25 cellular contexts compared by ENCODE assay signal in genomic region chr21:20661745-20662470, GRCh38.
A peak's percentile ranks its signal among the peaks of the same experiment; 100 is the strongest.
DNase-seq lines count a peak whose midpoint lies in the region; ATAC-seq, FAIRE-seq and TF ChIP-seq lines count a peak whose summit lies in the region.
"Had no signal": no experiment of that assay in that cellular context is flagged by ENCODE, and none has a peak within 500 bp of the region (broad histone marks: within the 10 kb centered on the region; RNA-seq: fewer than 3 reads in every experiment).

No MANE protein-coding gene starts in this region.

- H3K9ac ChIP-seq in HUES48 (ENCODE audit: low read depth, low read length) (peak overlapping the region; percentile 62; the same call in 1 of the 2 replicates), H1 (replicated peaks in 1 of 4; ENCODE audit: extremely low read depth in 1 of 4, low read depth in 3 of 4, low read length in 3 of 4) (no peak overlapping the region)
- H3K9ac ChIP-seq: parathyroid adenoma had no signal

- H2BK120ac ChIP-seq in H1 (replicated peaks; ENCODE audit: low read depth, low read length): peak overlapping the region; percentile 99

- peak overlapping the region; percentile 99 for H3K27ac ChIP-seq in HUES48 (ENCODE audit: low read depth, low read length)
- peak overlapping the region; percentile 66 for H3K27ac ChIP-seq in H1 (ENCODE audit: low read depth, low read length)
- H3K27ac ChIP-seq: esophagus muscularis mucosa, parathyroid adenoma, sigmoid colon, thoracic aorta, WERI-Rb-1 had no signal

- H2AK5ac ChIP-seq in H1 (ENCODE audit: low read depth, low read length): no peak overlapping the region

- H3K9me3 ChIP-seq in HUES48 (ENCODE audit: control insufficient read depth, insufficient read depth, low read length): peaks cover 18% of the 10 kb centered on the region
- peaks cover 5 to 8% of the 10 kb centered on the region in 2 experiments; a peak in 2 of 4 replicates for H3K9me3 ChIP-seq in H1 (ENCODE audit: insufficient read depth in 2 of 2, low read depth in 1 of 2, low read length in 1 of 2)
- H3K9me3 ChIP-seq in neuron (ENCODE audit: low read length): no peaks in the 10 kb centered on the region
- H3K9me3 ChIP-seq: esophagus muscularis mucosa, thoracic aorta had no signal

- peak overlapping the region; percentile 98; the same call in 1 of the 2 replicates for H2BK12ac ChIP-seq in H1 (ENCODE audit: low read depth, low read length)

- TF ChIP-seq CTCF in H1 (IDR thresholded peaks at IDR 0.05; ENCODE audit: control extremely low read depth in 1 of 3, insufficient read depth in 1 of 3, low read depth in 1 of 3, low read length in 3 of 3): no peak

- H3K18ac ChIP-seq in H1 (ENCODE audit: extremely low read depth, low read length): no peak overlapping the region; the same call in 1 of the 2 replicates

- TF ChIP-seq POLR2A in H1 (IDR thresholded peaks at IDR 0.05; ENCODE audit: control extremely low read depth in 1 of 2, low read depth in 2 of 2, low read length in 2 of 2): no peak

- H3K4me1 ChIP-seq in HUES48 (ENCODE audit: control insufficient read depth, insufficient read depth, low read length) (peaks cover 53% of the 10 kb centered on the region), H1 (replicated peaks in 1 of 4; ENCODE audit: control insufficient read depth in 3 of 4, insufficient read depth in 4 of 4, low read length in 3 of 4) (peaks cover 0 to 6% (median 4%) of the 10 kb centered on the region in 4 experiments; a peak in 4 of 7 replicates), neuron (ENCODE audit: insufficient read depth, low read length) (peaks cover 35% of the 10 kb centered on the region)
- H3K4me1 ChIP-seq: esophagus muscularis mucosa, parathyroid adenoma, sigmoid colon had no signal

- TF ChIP-seq EP300 in H1 (IDR thresholded peaks at IDR 0.05; ENCODE audit: borderline replicate concordance in 1 of 2, low read depth in 2 of 2, low read length in 2 of 2): peak in 1 of 2 experiments; percentile 48; a peak in 1 of 3 replicates

- H3K23ac ChIP-seq in H1 (ENCODE audit: insufficient read length): no peak overlapping the region

- no peak overlapping the region for H2AFZ ChIP-seq in H1 (ENCODE audit: low read length)
- H2AFZ ChIP-seq in neuron (ENCODE audit: low read depth, low read length): peak overlapping the region; percentile 53
- H2AFZ ChIP-seq: parathyroid adenoma had no signal

- DNase-seq in NCI-H2171 treated with DMSO at 0.1 percent for 48 hours (lab: John Stamatoyannopoulos, UW) (peak; percentile 58), H1 (ENCODE audit: low read depth in 1 of 2, low spot score in 2 of 2) (peak in 1 of 2 experiments; percentile 21), NOMO-1 (lab: John Stamatoyannopoulos, UW; ENCODE audit: unreplicated experiment in 2 of 2) (no peak)
- DNase-seq: activated CD4-positive, alpha-beta memory T cell treated with anti-CD3 and anti-CD28 coated beads for 36 hours; activated naive CD4-positive, alpha-beta T cell treated with anti-CD3 and anti-CD28 coated beads for 36 hours; activated T-cell treated with anti-CD3 and anti-CD28 coated beads, Interleukin-2, amount 50 U/mL, for 1 hour; AML-193; anterior cingulate cortex; cerebellar nuclear complex; effector CD8-positive, alpha-beta T cell; EL; islet precursor cell; Kasumi-1; naive B cell; NCI-H524; SHP77; sigmoid colon; WERI-Rb-1 had no signal

- H3K27me3 ChIP-seq in HUES48 (ENCODE audit: control insufficient read depth, insufficient read depth, low read length) (no peaks in the 10 kb centered on the region), H1 (replicated peaks in 1 of 4; ENCODE audit: control insufficient read depth in 3 of 4, extremely low read depth in 1 of 4, insufficient read depth in 3 of 4, low read length in 3 of 4) (no peaks in the 10 kb centered on the region), neuron (ENCODE audit: insufficient read depth, low read length) (no peaks in the 10 kb centered on the region)
- H3K27me3 ChIP-seq: esophagus muscularis mucosa, sigmoid colon had no signal

- no peak for ATAC-seq in HG02642 (IDR thresholded peaks at IDR 0.05; ENCODE audit: poor library complexity, unreplicated experiment)
- ATAC-seq in GM19455 (IDR thresholded peaks at IDR 0.05; ENCODE audit: unreplicated experiment): no peak

- H4K8ac ChIP-seq in H1 (ENCODE audit: extremely low read depth, insufficient read depth, low read length): no peak overlapping the region

- no peaks in the 10 kb centered on the region for H3K79me2 ChIP-seq in H1 (ENCODE audit: control insufficient read depth in 1 of 2, insufficient read depth in 2 of 2, low read length in 2 of 2)
- H3K79me2 ChIP-seq: parathyroid adenoma had no signal

- no peaks in the 10 kb centered on the region for H4K20me1 ChIP-seq in H1 (replicated peaks in 1 of 2; ENCODE audit: control insufficient read depth in 1 of 2, insufficient read depth in 2 of 2, low read length in 2 of 2)

- TF ChIP-seq RAD21 in H1 (IDR thresholded peaks at IDR 0.05 in 1 of 2, conservative IDR thresholded peaks at IDR 0.05 in 1 of 2; ENCODE audit: low read depth in 2 of 2, low read length in 2 of 2): no peak

- H2BK5ac ChIP-seq in H1 (ENCODE audit: low read depth, low read length): peak overlapping the region; percentile 96

- peak overlapping the region; percentile 96; the same call in 1 of the 2 replicates for H2BK20ac ChIP-seq in H1 (ENCODE audit: low read length)

- H2BK15ac ChIP-seq in H1 (ENCODE audit: low read length): no peak overlapping the region

- H3K36me3 ChIP-seq in HUES48 (ENCODE audit: control insufficient read depth, insufficient read depth, low read length) (no peaks in the 10 kb centered on the region), H1 (ENCODE audit: control insufficient read depth in 2 of 4, insufficient read depth in 4 of 4, low read length in 3 of 4) (peaks cover 0 to 4% (median 0%) of the 10 kb centered on the region in 4 experiments; a peak in 1 of 8 replicates), neuron (ENCODE audit: insufficient read depth, low read length) (no peaks in the 10 kb centered on the region)
- H3K36me3 ChIP-seq: esophagus muscularis mucosa, sigmoid colon, thoracic aorta, WERI-Rb-1 had no signal

- 0 out of 2 replicates have a peak, but pooled peaks cover 3% of the 10 kb centered on the region for H3K23me2 ChIP-seq in H1 (ENCODE audit: low read depth, low read length)

- H3K79me1 ChIP-seq in H1 (ENCODE audit: low read depth, low read length): no peaks in the 10 kb centered on the region

- peak overlapping the region; percentile 96 for H4K5ac ChIP-seq in H1 (ENCODE audit: insufficient read length, low read depth, low read length)

- CTCF ChIA-PET in H1 (lab: Charles Lee; ENCODE audit: partially characterized antibody): interaction anchor here (0.8 kb wide), 1 partner anchor 78 kb away, joined by 3 read pairs; no protein-coding TSS in a partner anchor

- H3K56ac ChIP-seq in H1 (replicated peaks; ENCODE audit: insufficient read length, low read depth, low read length): no peak overlapping the region

- POLR2A ChIA-PET in H1 (lab: Charles Lee; ENCODE audit: partially characterized antibody): interaction anchor here (1.1 to 1.4 kb wide), 2 partner anchors 37 to 78 kb away, joined by 3 read pairs; no protein-coding TSS in a partner anchor

- H3K4me2 ChIP-seq in H1 (ENCODE audit: insufficient read depth in 1 of 2, low read depth in 2 of 2, low read length in 2 of 2): peak overlapping the region; percentile 56 to 68

- no peak overlapping the region for H3K14ac ChIP-seq in H1 (ENCODE audit: insufficient read length)

- FAIRE-seq in H1 (lab: Jason Lieb, UNC): peak; percentile 84

- peak overlapping the region; percentile 36 for H3K4me3 ChIP-seq in HUES48 (ENCODE audit: low read depth, low read length)
- peak overlapping the region in 3 of 4 experiments; percentile 14 to 45 (median 17); a peak in 3 of 8 replicates for H3K4me3 ChIP-seq in H1 (ENCODE audit: extremely low read depth in 1 of 4, insufficient read depth in 2 of 4, low read depth in 3 of 4, low read length in 4 of 4)
- H3K4me3 ChIP-seq in neuron (ENCODE audit: low read length): peak overlapping the region; percentile 19
- H3K4me3 ChIP-seq: esophagus muscularis mucosa, sigmoid colon, thoracic aorta had no signal

- no peak overlapping the region for H3K4ac ChIP-seq in H1 (replicated peaks; ENCODE audit: insufficient read length, low read depth, low read length)

- H4K91ac ChIP-seq in H1 (replicated peaks; ENCODE audit: insufficient read length, low read length): no peak overlapping the region

TF ChIP-seq in H1, 55 proteins besides CTCF, POLR2A, EP300 and RAD21 (continues in another document):
- TF ChIP-seq BCL11A (IDR thresholded peaks at IDR 0.05; ENCODE audit: low read depth in 2 of 2, low read length in 2 of 2) (peak; percentile 41 to 79), USF2 (IDR thresholded peaks at IDR 0.05; ENCODE audit: low read length) (no peak), HDAC2 (IDR thresholded peaks at IDR 0.05; ENCODE audit: borderline replicate concordance in 1 of 2, low read depth in 2 of 2, low read length in 2 of 2) (peak in 1 of 2 experiments; percentile 64; a peak in 1 of 4 replicates), ATF2 (IDR thresholded peaks at IDR 0.05; ENCODE audit: low read length) (peak; percentile 71), JUN (IDR thresholded peaks at IDR 0.05; ENCODE audit: low read depth, low read length) (0 out of 2 replicates have a peak, but pooled peaks have one; percentile 34), SP1 (IDR thresholded peaks at IDR 0.05; ENCODE audit: low read depth, low read length) (peak; percentile 67; the same call in 1 of the 2 replicates)
